Comparison of ENCODE assay signal across 11 cellular contexts in the genomic region with DNA sequence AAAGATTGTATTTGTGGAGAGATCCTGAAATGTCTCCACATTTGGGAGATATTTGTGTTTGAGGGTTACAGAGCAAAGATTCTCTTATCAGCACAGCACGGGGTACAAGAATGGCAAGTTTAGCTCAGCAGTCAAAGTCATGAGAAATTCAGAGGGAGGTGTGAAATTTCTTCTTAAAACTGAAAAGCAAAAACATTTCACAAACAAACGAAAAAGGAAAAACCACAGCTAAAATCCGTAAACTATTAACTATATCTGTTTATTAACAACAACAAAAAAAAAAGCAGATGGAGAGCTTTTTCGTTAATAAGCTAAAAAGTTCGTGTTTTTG. TPM values are rescaled to one million over a fixed set of nuclear protein-coding genes. Genes with fewer than 3 reads are reported as not detected.
DNase-seq lines count a peak whose midpoint lies in the region; ATAC-seq and TF ChIP-seq lines count a peak whose summit lies in the region.
"Had no signal": no experiment of that assay in that cellular context is flagged by ENCODE, and none has a peak within 500 bp of the region (broad histone marks: within the 10 kb centered on the region; RNA-seq: fewer than 3 reads in every experiment).

No MANE protein-coding gene starts in this region.

- H3K4me1 ChIP-seq in upper lobe of left lung: peaks cover 14 to 51% (median 34%) of the 10 kb centered on the region in 4 donors
- H3K4me1 ChIP-seq in gastrocnemius medialis: peaks cover 0 to 17% of the 10 kb centered on the region in 2 donors

- no peaks in the 10 kb centered on the region for H3K9me3 Mint-ChIP-seq in activated T-cell treated with anti-CD3 and anti-CD28 coated beads, Interleukin-2, amount 50 U/mL, for 72 hours
- H3K9me3 Mint-ChIP-seq in activated T-helper 1 cell treated with anti-CD3 and anti-CD28 coated beads, Interleukin-12 subunit alpha, Interleukin-12 subunit beta, Interleukin-2, Interleukin-4 antibody, amounts not matched to agents 30 ng/mL and 10 ng/mL and 1 ng/mL, durations not matched to agents 14 hours and 24 hours and 36 hours: no peaks in the 10 kb centered on the region

- H3K4me3 Mint-ChIP-seq in activated T-cell treated with anti-CD3 and anti-CD28 coated beads, Interleukin-2, amount 50 U/mL, for 72 hours: peak overlapping the region; percentile 80 to 84
- H3K4me3 Mint-ChIP-seq in activated T-helper 1 cell treated with anti-CD3 and anti-CD28 coated beads, Interleukin-12 subunit alpha, Interleukin-12 subunit beta, Interleukin-2, Interleukin-4 antibody, amounts not matched to agents 30 ng/mL and 10 ng/mL and 1 ng/mL, durations not matched to agents 14 hours and 24 hours and 36 hours: peak overlapping the region; percentile 76

- H3K9me3 ChIP-seq in upper lobe of left lung (no peaks in the 10 kb centered on the region), gastrocnemius medialis (no peaks in the 10 kb centered on the region)
- H3K9me3 ChIP-seq: SJSA1 had no signal

- H3K4me1 Mint-ChIP-seq in activated T-cell treated with anti-CD3 and anti-CD28 coated beads, Interleukin-2, amount 50 U/mL, for 72 hours (ENCODE audit: low read depth): peaks cover 92% of the 10 kb centered on the region
- peaks cover 91% of the 10 kb centered on the region for H3K4me1 Mint-ChIP-seq in activated T-helper 1 cell treated with anti-CD3 and anti-CD28 coated beads, Interleukin-12 subunit alpha, Interleukin-12 subunit beta, Interleukin-2, Interleukin-4 antibody, amounts not matched to agents 30 ng/mL and 10 ng/mL and 1 ng/mL, durations not matched to agents 14 hours and 24 hours and 36 hours (ENCODE audit: low read depth)

- in situ Hi-C loops in gastrocnemius medialis (cut with MboI; ENCODE audit: low sequenced_read_pairs in 4 of 4): loop anchor here (5.0 to 25.0 kb wide), 4 partner anchors 141 to 591 kb away; no protein-coding TSS in a partner anchor

- DNase-seq in activated T-cell treated with anti-CD3 and anti-CD28 coated beads, Interleukin-2, amount 50 U/mL, for 72 hours: no peak
- DNase-seq in activated T-cell treated with anti-CD3 and anti-CD28 coated beads for 4 hours (no peak), upper lobe of left lung (no peak), HuH-7.5 (ENCODE audit: low spot score) (no peak), gastrocnemius medialis (no peak), SKM-1 (lab: John Stamatoyannopoulos, UW; ENCODE audit: unreplicated experiment) (no peak)
- DNase-seq in activated T-helper 1 cell treated with anti-CD3 and anti-CD28 coated beads, Interleukin-12 subunit alpha, Interleukin-12 subunit beta, Interleukin-2, Interleukin-4 antibody, amounts not matched to agents 30 ng/mL and 10 ng/mL and 1 ng/mL, durations not matched to agents 14 hours and 24 hours and 36 hours (ENCODE audit: low spot score): no peak
- DNase-seq: foreskin melanocyte, NCI-H2107 had no signal

- intact Hi-C loops in activated T-helper 1 cell treated with anti-CD3 and anti-CD28 coated beads, Interleukin-12 subunit alpha, Interleukin-12 subunit beta, Interleukin-2, Interleukin-4 antibody, amounts not matched to agents 30 ng/mL and 10 ng/mL and 1 ng/mL, durations not matched to agents 14 hours and 24 hours and 36 hours (cut with micrococcal nuclease): loop anchor here (1.0 to 2.0 kb wide), 7 partner anchors 48 to 396 kb away; no protein-coding TSS in a partner anchor
- intact Hi-C loops in gastrocnemius medialis (cut with DNase I; ENCODE audit: low total_unique reads): loop anchor here (5.0 kb wide), 2 partner anchors 76 to 146 kb away; no protein-coding TSS in a partner anchor

- peak overlapping the region; percentile 96 for H3K27ac Mint-ChIP-seq in activated T-cell treated with anti-CD3 and anti-CD28 coated beads, Interleukin-2, amount 50 U/mL, for 72 hours
- H3K27ac Mint-ChIP-seq in activated T-helper 1 cell treated with anti-CD3 and anti-CD28 coated beads, Interleukin-12 subunit alpha, Interleukin-12 subunit beta, Interleukin-2, Interleukin-4 antibody, amounts not matched to agents 30 ng/mL and 10 ng/mL and 1 ng/mL, durations not matched to agents 14 hours and 24 hours and 36 hours: peak overlapping the region; percentile 96

- TF ChIP-seq CTCF in upper lobe of left lung (IDR thresholded peaks at IDR 0.05) (no peak), gastrocnemius medialis (IDR thresholded peaks at IDR 0.05 in 4 of 5, conservative IDR thresholded peaks at IDR 0.05 in 1 of 5) (no peak)

- H3K27ac ChIP-seq in upper lobe of left lung: peak overlapping the region; percentile 52 to 58 (median 56)
- H3K27ac ChIP-seq in gastrocnemius medialis: no peak overlapping the region
- H3K27ac ChIP-seq: SJSA1 had no signal

- ATAC-seq in activated T-cell treated with anti-CD3 and anti-CD28 coated beads, Interleukin-2, amount 50 U/mL, for 72 hours (replicated peaks in 1 of 2): peak; percentile 2 to 15
- ATAC-seq in HG02943 (IDR thresholded peaks at IDR 0.05; ENCODE audit: low read depth, unreplicated experiment) (peak; percentile 21), upper lobe of left lung (ENCODE audit: low FRiP score in 2 of 2) (no peak), gastrocnemius medialis (no peak)

- H3K4me3 ChIP-seq in upper lobe of left lung (no peak overlapping the region), gastrocnemius medialis (no peak overlapping the region)
- H3K4me3 ChIP-seq: SJSA1 had no signal

- TF ChIP-seq POLR2A in upper lobe of left lung (IDR thresholded peaks at IDR 0.05) (no peak), gastrocnemius medialis (IDR thresholded peaks at IDR 0.05) (no peak)

- H3K27me3 Mint-ChIP-seq in activated T-cell treated with anti-CD3 and anti-CD28 coated beads, Interleukin-2, amount 50 U/mL, for 72 hours (ENCODE audit: low read depth): no peaks in the 10 kb centered on the region
- H3K27me3 Mint-ChIP-seq in activated T-helper 1 cell treated with anti-CD3 and anti-CD28 coated beads, Interleukin-12 subunit alpha, Interleukin-12 subunit beta, Interleukin-2, Interleukin-4 antibody, amounts not matched to agents 30 ng/mL and 10 ng/mL and 1 ng/mL, durations not matched to agents 14 hours and 24 hours and 36 hours (ENCODE audit: insufficient read depth): no peaks in the 10 kb centered on the region

- no peaks in the 10 kb centered on the region for H3K36me3 ChIP-seq in upper lobe of left lung
- H3K36me3 ChIP-seq in gastrocnemius medialis: no peaks in the 10 kb centered on the region
- H3K36me3 ChIP-seq: SJSA1 had no signal

- TF ChIP-seq EP300 in upper lobe of left lung (IDR thresholded peaks at IDR 0.05): no peak

- H3K27me3 ChIP-seq in upper lobe of left lung (no peaks in the 10 kb centered on the region), gastrocnemius medialis (no peaks in the 10 kb centered on the region)
- H3K27me3 ChIP-seq: SJSA1 had no signal

- 83% methylated on average over 5 of the region's 5 CpGs for WGBS in upper lobe of left lung, 2 donors

- H3K36me3 Mint-ChIP-seq in activated T-cell treated with anti-CD3 and anti-CD28 coated beads, Interleukin-2, amount 50 U/mL, for 72 hours (ENCODE audit: insufficient read depth in 2 of 2): no peaks in the 10 kb centered on the region
- peaks cover 3% of the 10 kb centered on the region for H3K36me3 Mint-ChIP-seq in activated T-helper 1 cell treated with anti-CD3 and anti-CD28 coated beads, Interleukin-12 subunit alpha, Interleukin-12 subunit beta, Interleukin-2, Interleukin-4 antibody, amounts not matched to agents 30 ng/mL and 10 ng/mL and 1 ng/mL, durations not matched to agents 14 hours and 24 hours and 36 hours (ENCODE audit: low read depth)

RNA-seq across cellular contexts. Expression of a gene that starts 41.0 kb away (rescaled TPM):
- 100 to 1,000 TPM; 713 to 736 TPM for total RNA-seq in activated T-cell treated with anti-CD3 and anti-CD28 coated beads, Interleukin-2, amount 50 U/mL, for 72 hours
- 609 and 619 TPM in 2 replicates for total RNA-seq in activated T-helper 1 cell treated with anti-CD3 and anti-CD28 coated beads, Interleukin-12 subunit alpha, Interleukin-12 subunit beta, Interleukin-2, Interleukin-4 antibody, amounts not matched to agents 30 ng/mL and 10 ng/mL and 1 ng/mL, durations not matched to agents 14 hours and 24 hours and 36 hours
- 100 to 1,000 TPM in 1 of 6 donors, 10 to 100 TPM in 5; 29.3 to 107 (median 79.0) TPM for total RNA-seq in upper lobe of left lung
- 10 to 100 TPM; 16.8 to 24.9 (median 21.8) TPM for total RNA-seq in gastrocnemius medialis

Comparison
In these comparisons a context has a peak if more than half of its experiments do, and no peak if none do; other contexts are left out.
1. ATAC-seq: peak in activated T-cell treated with anti-CD3 and anti-CD28 coated beads, Interleukin-2, amount 50 U/mL, for 72 hours (2 of 2) and HG02943 (single experiment); none in upper lobe of left lung (0 of 2) and gastrocnemius medialis (0 of 2).
2. H3K27ac ChIP-seq: peak in upper lobe of left lung (4 of 4); none in gastrocnemius medialis (0 of 4).